Comparison of ENCODE assay signal across 9 cellular contexts in genomic region chr10:3668961-3669330, GRCh38.
DNase-seq lines count a peak whose midpoint lies in the region; ATAC-seq and TF ChIP-seq lines count a peak whose summit lies in the region.
"Had no signal": no experiment of that assay in that cellular context is flagged by ENCODE, and none has a peak within 500 bp of the region (broad histone marks: within the 10 kb centered on the region; RNA-seq: fewer than 3 reads in every experiment).

No MANE protein-coding gene starts in this region.

- H3K27ac Mint-ChIP-seq in CD8-positive, alpha-beta T cell = peak overlapping the region; percentile 94
- H3K27ac Mint-ChIP-seq in neural progenitor cell = peak overlapping the region; percentile 13

- no peaks in the 10 kb centered on the region for H3K27me3 ChIP-seq in CD8-positive, alpha-beta T cell (ENCODE audit: insufficient read depth, low read length)
- H3K27me3 ChIP-seq in mammary epithelial cell (ENCODE audit: insufficient read depth, low read length) (no peaks in the 10 kb centered on the region), neural progenitor cell (no peaks in the 10 kb centered on the region)

- H4K20me1 ChIP-seq in OCI-LY7 (ENCODE audit: insufficient read depth, low read length) (no peaks in the 10 kb centered on the region), mammary epithelial cell (ENCODE audit: insufficient read depth, low read length) (no peaks in the 10 kb centered on the region), neural progenitor cell (ENCODE audit: low read depth) (no peaks in the 10 kb centered on the region)

- peak overlapping the region; percentile 88 for H3K4me3 Mint-ChIP-seq in CD8-positive, alpha-beta T cell
- no peak overlapping the region for H3K4me3 Mint-ChIP-seq in neural progenitor cell

- H3K79me2 ChIP-seq in OCI-LY7 (ENCODE audit: insufficient read depth, low read depth, low read length) (no peaks in the 10 kb centered on the region), mammary epithelial cell (ENCODE audit: insufficient read depth, low read length) (no peaks in the 10 kb centered on the region), neural progenitor cell (ENCODE audit: low read depth) (no peaks in the 10 kb centered on the region)

- dilution Hi-C loops in mammary epithelial cell (cut with HindIII; ENCODE audit: low sequenced_read_pairs) = no loop called here

- H3K9me3 Mint-ChIP-seq in CD8-positive, alpha-beta T cell = no peaks in the 10 kb centered on the region
- H3K9me3 Mint-ChIP-seq in neural progenitor cell = no peaks in the 10 kb centered on the region

- H3K4me1 ChIP-seq in CD8-positive, alpha-beta T cell (ENCODE audit: insufficient read depth, low read length) = peaks cover 33% of the 10 kb centered on the region
- H3K4me1 ChIP-seq in OCI-LY7 (ENCODE audit: insufficient read depth, low read length, poor library complexity, severe bottlenecking) = peaks cover 22% of the 10 kb centered on the region
- peaks cover 11% of the 10 kb centered on the region for H3K4me1 ChIP-seq in mammary epithelial cell (ENCODE audit: insufficient read depth, low read length)
- no peaks in the 10 kb centered on the region for H3K4me1 ChIP-seq in neural progenitor cell

- H3K9me2 ChIP-seq in OCI-LY7 (ENCODE audit: insufficient read depth, low read length) = no peaks in the 10 kb centered on the region

- ATAC-seq in CD8-positive, alpha-beta T cell = peak; percentile 72
- ATAC-seq in GM18870 (IDR thresholded peaks at IDR 0.05; ENCODE audit: unreplicated experiment) (no peak), GM18502 (IDR thresholded peaks at IDR 0.05; ENCODE audit: poor library complexity, unreplicated experiment) (no peak)

- H3K4me1 Mint-ChIP-seq in CD8-positive, alpha-beta T cell (ENCODE audit: low read depth) = peaks cover 43% of the 10 kb centered on the region
- peaks cover 21% of the 10 kb centered on the region for H3K4me1 Mint-ChIP-seq in neural progenitor cell

- no peaks in the 10 kb centered on the region for H3K9me3 ChIP-seq in CD8-positive, alpha-beta T cell (ENCODE audit: low read length)
- H3K9me3 ChIP-seq in OCI-LY7 (ENCODE audit: low read length) = no peaks in the 10 kb centered on the region
- H3K9me3 ChIP-seq in mammary epithelial cell (replicated peaks; ENCODE audit: insufficient read depth, low read length) = no peaks in the 10 kb centered on the region
- H3K9me3 ChIP-seq in neural progenitor cell (ENCODE audit: low read depth) = no peaks in the 10 kb centered on the region

- no TSS peak for BruUV-seq in OCI-LY7 (replicated peaks; lab: Mats Ljungman, UMichigan)
- BruUV-seq in mammary epithelial cell (replicated peaks; lab: Mats Ljungman, UMichigan) = no TSS peak

- no peak for TF ChIP-seq CTCF in CD8-positive, alpha-beta T cell (IDR thresholded peaks at IDR 0.05)
- TF ChIP-seq CTCF in OCI-LY7 (conservative IDR thresholded peaks at IDR 0.05; ENCODE audit: low read length) = no peak
- no peak for TF ChIP-seq CTCF in mammary epithelial cell (conservative IDR thresholded peaks at IDR 0.05 in 1 of 2, IDR thresholded peaks at IDR 0.05 in 1 of 2; ENCODE audit: extremely low read depth in 1 of 2, insufficient read depth in 1 of 2, low read depth in 1 of 2, low read length in 2 of 2)
- TF ChIP-seq CTCF in neural progenitor cell (IDR thresholded peaks at IDR 0.05) = no peak

- H3F3A ChIP-seq in neural progenitor cell (ENCODE audit: low read depth) = no peaks in the 10 kb centered on the region

- H3K4me2 ChIP-seq in OCI-LY7 (ENCODE audit: low read length) = peak overlapping the region; percentile 58
- H3K4me2 ChIP-seq in mammary epithelial cell (ENCODE audit: insufficient read depth, low read depth, low read length) = peak overlapping the region; percentile 46
- peak overlapping the region; percentile 39 for H3K4me2 ChIP-seq in neural progenitor cell

- no peaks in the 10 kb centered on the region for H3K36me3 Mint-ChIP-seq in CD8-positive, alpha-beta T cell
- H3K36me3 Mint-ChIP-seq in neural progenitor cell = peaks cover 2% of the 10 kb centered on the region

- H3K27ac ChIP-seq in CD8-positive, alpha-beta T cell (ENCODE audit: low read depth, low read length) = no peak overlapping the region
- no peak overlapping the region for H3K27ac ChIP-seq in OCI-LY7 (ENCODE audit: low read depth, low read length, poor library complexity, severe bottlenecking)
- peak overlapping the region; percentile 86 for H3K27ac ChIP-seq in mammary epithelial cell (ENCODE audit: insufficient read depth, low read depth, low read length)
- H3K27ac ChIP-seq in neural progenitor cell = no peak overlapping the region

- CTCF ChIA-PET in CD8-positive, alpha-beta T cell (lab: Charles Lee) = no interaction called here
- CTCF ChIA-PET in OCI-LY7 (lab: Charles Lee; ENCODE audit: unreplicated experiment) (no interaction called here), mammary epithelial cell (lab: Charles Lee; ENCODE audit: low non-redundant PET) (no interaction called here)

- POLR2A ChIA-PET in CD8-positive, alpha-beta T cell (lab: Charles Lee) = interaction anchor here (1.1 kb wide), 2 partner anchors 113 to 116 kb away, joined by 3 to 5 read pairs; partner anchors contain the start of gene KLF6
- POLR2A ChIA-PET in OCI-LY7 (lab: Charles Lee) = no interaction called here

- in situ Hi-C loops in mammary epithelial cell (cut with MboI; ENCODE audit: low sequenced_read_pairs in 2 of 2) = no loop called here

- peak overlapping the region; percentile 73 for H3K9ac ChIP-seq in mammary epithelial cell (ENCODE audit: insufficient read depth, low read length)
- no peak overlapping the region for H3K9ac ChIP-seq in neural progenitor cell

- no peaks in the 10 kb centered on the region for H3K27me3 Mint-ChIP-seq in CD8-positive, alpha-beta T cell (ENCODE audit: low read depth)
- no peaks in the 10 kb centered on the region for H3K27me3 Mint-ChIP-seq in neural progenitor cell (ENCODE audit: insufficient read depth, low read depth)

- H3K36me3 ChIP-seq in CD8-positive, alpha-beta T cell (ENCODE audit: insufficient read depth, low read length) = no peaks in the 10 kb centered on the region
- H3K36me3 ChIP-seq in OCI-LY7 (ENCODE audit: insufficient read depth, low read length) (no peaks in the 10 kb centered on the region), mammary epithelial cell (ENCODE audit: insufficient read depth, low read length) (no peaks in the 10 kb centered on the region), neural progenitor cell (no peaks in the 10 kb centered on the region)

- H2AFZ ChIP-seq in OCI-LY7 (ENCODE audit: low read length) (peak overlapping the region; percentile 99), mammary epithelial cell (ENCODE audit: low read depth, low read length) (peak overlapping the region; percentile 77), neural progenitor cell (replicated peaks) (peak overlapping the region; percentile 84)

- peak overlapping the region; percentile 64 for H3K4me3 ChIP-seq in CD8-positive, alpha-beta T cell (ENCODE audit: low read depth, low read length)
- peak overlapping the region; percentile 29 for H3K4me3 ChIP-seq in OCI-LY7 (ENCODE audit: low read depth, low read length, poor library complexity, severe bottlenecking)
- H3K4me3 ChIP-seq in mammary epithelial cell (replicated peaks in 1 of 3; ENCODE audit: insufficient read depth in 1 of 3, low read depth in 2 of 3, low read length in 3 of 3) = peak overlapping the region in 1 of 3 experiments; percentile 32
- H3K4me3 ChIP-seq in neural progenitor cell = no peak overlapping the region

- no peak for DNase-seq in CD8-positive, alpha-beta T cell
- DNase-seq in OCI-LY7 (ENCODE audit: low spot score) (no peak), mammary epithelial cell (no peak), neural progenitor cell (ENCODE audit: low spot score) (no peak), CD1c-positive myeloid dendritic cell (ENCODE audit: extremely low spot score) (no peak)
- DNase-seq: NCI-H446 treated with DMSO at 0.1 percent for 48 hours, SHP77 treated with DMSO at 0.1 percent for 48 hours had no signal

- intact Hi-C loops in CD8-positive, alpha-beta T cell (cut with DNase I, micrococcal nuclease) = loop anchor here (2.0 to 10.0 kb wide), 5 partner anchors 88 to 494 kb away; partner anchors contain the start of gene PITRM1 (in 1 of the 2)
- intact Hi-C loops in OCI-LY7 (cut with micrococcal nuclease; ENCODE audit: unreplicated experiment) = no loop called here
- intact Hi-C loops in mammary epithelial cell (cut with micrococcal nuclease) = loop anchor here (1.0 kb wide), 1 partner anchor 94 kb away; no protein-coding TSS in a partner anchor

- WGBS in mammary epithelial cell (ENCODE audit: low coverage, missing lambda C conversion rate) = 88% methylated on average over 4 of the region's 4 CpGs
